In genomic region chr3:2098398-2099027, GRCh38 we compare ENCODE assay signal across 9 cellular contexts. TPM values are rescaled to one million over a fixed set of nuclear protein-coding genes. Genes with fewer than 3 reads are reported as not detected.
A peak's percentile ranks its signal among the peaks of the same experiment; 100 is the strongest.
DNase-seq lines count a peak whose midpoint lies in the region; ATAC-seq and TF ChIP-seq lines count a peak whose summit lies in the region.
"Had no signal": no experiment of that assay in that cellular context is flagged by ENCODE, and none has a peak within 500 bp of the region (broad histone marks: within the 10 kb centered on the region; RNA-seq: fewer than 3 reads in every experiment).

Gene CNTN4 (plus strand): TSS chr3:2098866.

- no peak for TF ChIP-seq EP300 in stomach (IDR thresholded peaks at IDR 0.05)

- TF ChIP-seq POLR2A in lower leg skin (IDR thresholded peaks at IDR 0.05) (no peak), stomach (IDR thresholded peaks at IDR 0.05) (no peak)

- no peak for ATAC-seq in GM21367 (IDR thresholded peaks at IDR 0.05; ENCODE audit: unreplicated experiment)

- DNase-seq in activated CD4-positive, alpha-beta T cell treated with anti-CD3 and anti-CD28 coated beads, Interleukin-2, amount 10 ng/mL, durations not matched to agents 7 days and 5 days: no peak
- no peak for DNase-seq in activated CD4-positive, alpha-beta T cell treated with anti-CD3 and anti-CD28 coated beads for 1 hour
- DNase-seq in NCI-H2227 treated with DMSO at 0.1 percent for 48 hours (lab: John Stamatoyannopoulos, UW) (peak; percentile 37), T47D (ENCODE audit: low read depth in 1 of 2, low spot score in 1 of 2) (peak; percentile 74 to 92), lower leg skin (ENCODE audit: low spot score in 2 of 2) (peak in 1 of 2 donors; percentile 86), stomach (peak; percentile 34), SHP77 treated with DMSO at 0.1 percent for 48 hours (lab: John Stamatoyannopoulos, UW) (no peak)

- 0 to 3% methylated on average over 7 to 29 of the region's 86 CpGs for WGBS in lower leg skin, 2 donors
- WGBS in stomach, 5 donors: 0 to 4% (median 1%) methylated on average over 7 to 85 of the region's 86 CpGs

- peak within 1 kb of the TSS; percentile 10 for H3K27ac Mint-ChIP-seq in activated CD4-positive, alpha-beta T cell treated with anti-CD3 and anti-CD28 coated beads, Interleukin-2, amount 10 ng/mL, durations not matched to agents 7 days and 5 days

- CTCF ChIA-PET in activated CD4-positive, alpha-beta T cell treated with anti-CD3 and anti-CD28 coated beads, Interleukin-2, amount 10 ng/mL, durations not matched to agents 7 days and 5 days (lab: Charles Lee): no interaction called here

- peak within 1 kb of the TSS; percentile 46 to 82 (median 70) for H3K27ac ChIP-seq in stomach

- no peaks in the 10 kb centered on the region for H3K9me3 ChIP-seq in stomach

- H3K27me3 Mint-ChIP-seq in activated CD4-positive, alpha-beta T cell treated with anti-CD3 and anti-CD28 coated beads, Interleukin-2, amount 10 ng/mL, durations not matched to agents 7 days and 5 days: peaks cover 43% of the 10 kb centered on the region

- H3K4me1 Mint-ChIP-seq in activated CD4-positive, alpha-beta T cell treated with anti-CD3 and anti-CD28 coated beads, Interleukin-2, amount 10 ng/mL, durations not matched to agents 7 days and 5 days: peaks cover 4% of the 10 kb centered on the region

- H3K36me3 ChIP-seq in stomach: no peaks in the 10 kb centered on the region

- POLR2A ChIA-PET in activated CD4-positive, alpha-beta T cell treated with anti-CD3 and anti-CD28 coated beads, Interleukin-2, amount 10 ng/mL, durations not matched to agents 7 days and 5 days (lab: Charles Lee): no interaction called here

- peaks cover 0 to 35% (median 12%) of the 10 kb centered on the region in 4 donors for H3K4me1 ChIP-seq in stomach

- H3K9me3 Mint-ChIP-seq in activated CD4-positive, alpha-beta T cell treated with anti-CD3 and anti-CD28 coated beads, Interleukin-2, amount 10 ng/mL, durations not matched to agents 7 days and 5 days: no peaks in the 10 kb centered on the region

- H3K4me3 ChIP-seq in lower leg skin (ENCODE audit: low read depth, poor library complexity, severe bottlenecking) (peak within 1 kb of the TSS; percentile 22), stomach (peak within 1 kb of the TSS; percentile 48 to 58 (median 50))

- H3K4me3 Mint-ChIP-seq in activated CD4-positive, alpha-beta T cell treated with anti-CD3 and anti-CD28 coated beads, Interleukin-2, amount 10 ng/mL, durations not matched to agents 7 days and 5 days: no peak within 1 kb of the TSS

- in situ Hi-C loops in T47D (cut with HindIII; ENCODE audit: low pct_unique_long_range_greater_than_20kb, low sequenced_read_pairs): no loop called here

- peaks cover 0 to 62% (median 24%) of the 10 kb centered on the region in 3 donors for H3K27me3 ChIP-seq in stomach

- TF ChIP-seq CTCF in lower leg skin (IDR thresholded peaks at IDR 0.05) (no peak), stomach (IDR thresholded peaks at IDR 0.05) (peak in 1 of 7 experiments; percentile 9)

- intact Hi-C loops in lower leg skin (cut with DNase I; ENCODE audit: low total_unique reads): no loop called here
- intact Hi-C loops in stomach (cut with DNase I; ENCODE audit: low total_unique reads): no loop called here

- no peaks in the 10 kb centered on the region for H3K36me3 Mint-ChIP-seq in activated CD4-positive, alpha-beta T cell treated with anti-CD3 and anti-CD28 coated beads, Interleukin-2, amount 10 ng/mL, durations not matched to agents 7 days and 5 days (ENCODE audit: low read depth)

RNA-seq across cellular contexts. Expression of gene CNTN4, which starts in this region (rescaled TPM):
- total RNA-seq in activated CD4-positive, alpha-beta T cell treated with anti-CD3 and anti-CD28 coated beads, Interleukin-2, amount 10 ng/mL, durations not matched to agents 7 days and 5 days: not detected
- 1 to 10 TPM; 1.8 to 6.1 (median 2.6) TPM for total RNA-seq in lower leg skin
- total RNA-seq in stomach: 10 to 100 TPM in 2 of 5 donors, 1 to 10 TPM in 2, under 1 TPM in 1; 0.45 to 97.0 (median 8.8) TPM
- polyA plus RNA-seq in stomach: 1 to 10 TPM in 2 of 3 donors, under 1 TPM in 1; 0.55 to 5.5 (median 2.4) TPM
- polyA plus RNA-seq: BJ had no signal

Comparison
In these comparisons a context has a peak if more than half of its experiments do, and no peak if none do; other contexts are left out.
1. DNase-seq: peak in NCI-H2227 treated with DMSO at 0.1 percent for 48 hours (single experiment), T47D (2 of 2) and stomach (single experiment); none in activated CD4-positive, alpha-beta T cell treated with anti-CD3 and anti-CD28 coated beads, Interleukin-2, amount 10 ng/mL, durations not matched to agents 7 days and 5 days (single experiment), activated CD4-positive, alpha-beta T cell treated with anti-CD3 and anti-CD28 coated beads for 1 hour (single experiment) and SHP77 treated with DMSO at 0.1 percent for 48 hours (single experiment).